ENCODE assay signal across 17 cellular contexts in genomic region chr18:8301427-8302172, GRCh38.
DNase-seq lines count a peak whose midpoint lies in the region; ATAC-seq, FAIRE-seq and TF ChIP-seq lines count a peak whose summit lies in the region.
"Had no signal": no experiment of that assay in that cellular context is flagged by ENCODE, and none has a peak within 500 bp of the region (broad histone marks: within the 10 kb centered on the region; RNA-seq: fewer than 3 reads in every experiment).

No MANE protein-coding gene starts in this region.

- no peaks in the 10 kb centered on the region for H3K9me3 ChIP-seq in uterus
- H3K9me3 ChIP-seq: heart left ventricle had no signal

- peak; percentile 40 for DNase-seq in DMS153 treated with DMSO at 0.1 percent for 48 hours (lab: John Stamatoyannopoulos, UW; ENCODE audit: unreplicated experiment)
- peak; percentile 72 for DNase-seq in NCI-H1436 treated with DMSO at 0.1 percent for 48 hours (lab: John Stamatoyannopoulos, UW)
- DNase-seq in NCI-H774 (lab: John Stamatoyannopoulos, UW), result peak; percentile 30
- DNase-seq in left lobe of liver (ENCODE audit: low spot score), result peak; percentile 93
- DNase-seq in cortex of kidney (lab: John Stamatoyannopoulos, UW), result no peak
- DNase-seq in H54 (ENCODE audit: insufficient read length, low spot score), result no peak
- DNase-seq in GOT3 (lab: John Stamatoyannopoulos, UW), result no peak
- no peak for DNase-seq in uterus
- DNase-seq: activated CD4-positive, alpha-beta memory T cell treated with anti-CD3 and anti-CD28 coated beads, Interleukin-2, amount 10 ng/mL, durations not matched to agents 7 days and 5 days; heart left ventricle; kidney; NCI-H1048; OCI-M1; small intestine; stimulated activated naive B cell treated with anti-CD40 and anti-IgM and Interleukin-4, amounts not matched to agents 10 μg/mL and 1 μg/mL and 100 μg/mL, for 72 hours had no signal

- ATAC-seq in left lobe of liver, result peak; percentile 71
- ATAC-seq: activated T-helper 17 cell treated with anti-CD3 and anti-CD28 coated beads, Interleukin-2, amount 50 U/mL, for 72 hours; stimulated activated naive B cell treated with anti-CD40 and anti-IgM and Interleukin-4, amounts not matched to agents 10 μg/mL and 1 μg/mL and 100 μg/mL, for 72 hours had no signal

- H3K27ac ChIP-seq in uterus, result no peak overlapping the region
- H3K27ac ChIP-seq: heart left ventricle had no signal

- no peaks in the 10 kb centered on the region for H3K36me3 ChIP-seq in uterus

- no peak for FAIRE-seq in H54 (lab: Jason Lieb, UNC)
- FAIRE-seq: colon, kidney, small intestine had no signal

- TF ChIP-seq POLR2A in H54 (IDR thresholded peaks at IDR 0.05; ENCODE audit: low read depth, low read length) (no peak), uterus (IDR thresholded peaks at IDR 0.05) (no peak)

- no peaks in the 10 kb centered on the region for H3K4me1 ChIP-seq in uterus

- H3K27me3 ChIP-seq in uterus, result no peaks in the 10 kb centered on the region
- H3K27me3 ChIP-seq: heart left ventricle had no signal

- intact Hi-C loops in uterus (cut with DNase I; ENCODE audit: low total_unique reads), result no loop called here

- TF ChIP-seq CTCF in uterus (IDR thresholded peaks at IDR 0.05), result no peak

- no peak overlapping the region for H3K4me3 ChIP-seq in uterus
- H3K4me3 ChIP-seq: heart left ventricle had no signal

Comparison
In these comparisons a context has a peak if more than half of its experiments do, and no peak if none do; other contexts are left out.
1. DNase-seq: peak in DMS153 treated with DMSO at 0.1 percent for 48 hours (single experiment), NCI-H1436 treated with DMSO at 0.1 percent for 48 hours (single experiment), NCI-H774 (single experiment) and left lobe of liver (single experiment); none in cortex of kidney (single experiment), H54 (single experiment), GOT3 (single experiment) and uterus (0 of 2).